In the genomic region with DNA sequence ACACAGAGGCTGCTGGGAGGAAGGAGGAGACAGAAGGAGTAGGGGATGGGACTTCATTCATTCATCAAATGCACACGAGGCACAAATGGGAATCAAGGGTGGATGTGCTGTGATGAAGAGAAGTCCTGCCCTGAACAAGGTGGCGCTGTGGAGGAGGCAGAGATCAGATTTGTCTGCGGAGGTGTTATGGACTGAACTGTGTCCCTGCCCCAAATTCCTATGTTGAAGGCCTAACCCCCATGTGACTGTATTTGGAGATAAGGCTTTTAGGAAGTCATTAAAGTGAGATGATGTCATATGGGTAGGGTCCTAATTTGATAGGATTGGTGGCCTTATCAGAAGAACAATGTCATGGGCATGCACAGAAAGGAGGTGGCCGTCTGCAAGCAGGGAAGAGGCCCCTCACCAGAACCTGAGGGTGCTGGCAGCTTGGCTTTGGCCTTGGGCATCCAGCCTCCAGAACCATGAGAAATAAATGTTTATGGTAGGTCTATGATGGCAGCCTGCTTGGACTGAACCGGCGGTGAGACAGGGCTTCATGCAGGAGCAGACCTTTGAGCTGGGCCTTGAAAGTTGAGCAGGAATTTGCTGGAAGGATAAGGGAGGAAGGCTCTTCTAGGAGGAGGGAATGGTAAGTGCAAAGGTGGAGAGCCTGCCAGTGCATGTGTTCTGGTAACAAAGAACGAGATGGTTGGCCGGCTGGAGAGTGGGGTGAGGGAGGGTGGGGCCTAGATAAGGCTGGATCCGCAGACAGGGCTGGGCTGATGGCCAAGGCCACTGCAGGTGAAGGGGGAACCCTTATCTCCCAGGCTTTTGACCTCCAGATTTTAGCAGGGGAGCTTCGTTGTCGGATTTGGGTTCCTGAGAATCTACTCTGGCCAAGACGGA, we compare ENCODE assay signal across 1 cellular context.
TF ChIP-seq lines count a peak whose summit lies in the region.

No MANE protein-coding gene starts in this region.

TF ChIP-seq in HEK293, 187 proteins besides CTCF, POLR2A, EP300 and RAD21 (continued from another document and continues in another):
- TF ChIP-seq, protein P1, sequence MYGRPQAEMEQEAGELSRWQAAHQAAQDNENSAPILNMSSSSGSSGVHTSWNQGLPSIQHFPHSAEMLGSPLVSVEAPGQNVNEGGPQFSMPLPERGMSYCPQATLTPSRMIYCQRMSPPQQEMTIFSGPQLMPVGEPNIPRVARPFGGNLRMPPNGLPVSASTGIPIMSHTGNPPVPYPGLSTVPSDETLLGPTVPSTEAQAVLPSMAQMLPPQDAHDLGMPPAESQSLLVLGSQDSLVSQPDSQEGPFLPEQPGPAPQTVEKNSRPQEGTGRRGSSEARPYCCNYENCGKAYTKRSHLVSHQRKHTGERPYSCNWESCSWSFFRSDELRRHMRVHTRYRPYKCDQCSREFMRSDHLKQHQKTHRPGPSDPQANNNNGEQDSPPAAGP (tag by site-specific recombination; IDR thresholded peaks at IDR 0.05): peak; percentile 57
- TF ChIP-seq SP7 (tag by site-specific recombination; IDR thresholded peaks at IDR 0.05): peak; percentile 46; the same call in 1 of the 2 replicates
- no peak for TF ChIP-seq ZNF785 (tag by site-specific recombination; IDR thresholded peaks at IDR 0.05)
- TF ChIP-seq ZNF214 (tag by site-specific recombination; IDR thresholded peaks at IDR 0.05; ENCODE audit: borderline replicate concordance): no peak
- no peak for TF ChIP-seq ZNF747 (tag by site-specific recombination; IDR thresholded peaks at IDR 0.05)
- TF ChIP-seq RBAK (tag by site-specific recombination; IDR thresholded peaks at IDR 0.05): 0 out of 2 replicates have a peak, but pooled peaks have one; percentile 43
- no peak for TF ChIP-seq HOXC10 (CRISPR knock-in tag; IDR thresholded peaks at IDR 0.05)
- TF ChIP-seq ZNF394 (tag by site-specific recombination; IDR thresholded peaks at IDR 0.05; ENCODE audit: borderline replicate concordance): no peak; the same call in 1 of the 2 replicates
- TF ChIP-seq KLF10 (tag by site-specific recombination; IDR thresholded peaks at IDR 0.05): no peak
- no peak for TF ChIP-seq ZNF16 (tag by site-specific recombination; IDR thresholded peaks at IDR 0.05; ENCODE audit: low read depth)
- TF ChIP-seq SALL2 (tag by site-specific recombination; IDR thresholded peaks at IDR 0.05; ENCODE audit: borderline replicate concordance): no peak
- TF ChIP-seq ZSCAN4 (tag by site-specific recombination; IDR thresholded peaks at IDR 0.05): no peak
- no peak for TF ChIP-seq ZNF776 (tag by site-specific recombination; IDR thresholded peaks at IDR 0.05; ENCODE audit: borderline replicate concordance)
- peak; percentile 91 for TF ChIP-seq ATF2 (tag by site-specific recombination; IDR thresholded peaks at IDR 0.05; ENCODE audit: low read depth)
- TF ChIP-seq YY2 (tag by site-specific recombination; IDR thresholded peaks at IDR 0.05): no peak
- no peak for TF ChIP-seq ZSCAN5A (tag by site-specific recombination; IDR thresholded peaks at IDR 0.05)
- TF ChIP-seq ZNF518A (tag by site-specific recombination; conservative IDR thresholded peaks at IDR 0.05; ENCODE audit: low read depth): no peak
- no peak for TF ChIP-seq SCRT2 (tag by site-specific recombination; IDR thresholded peaks at IDR 0.05)
- TF ChIP-seq ZNF169 (tag by site-specific recombination; IDR thresholded peaks at IDR 0.05): no peak
- TF ChIP-seq, protein P2, sequence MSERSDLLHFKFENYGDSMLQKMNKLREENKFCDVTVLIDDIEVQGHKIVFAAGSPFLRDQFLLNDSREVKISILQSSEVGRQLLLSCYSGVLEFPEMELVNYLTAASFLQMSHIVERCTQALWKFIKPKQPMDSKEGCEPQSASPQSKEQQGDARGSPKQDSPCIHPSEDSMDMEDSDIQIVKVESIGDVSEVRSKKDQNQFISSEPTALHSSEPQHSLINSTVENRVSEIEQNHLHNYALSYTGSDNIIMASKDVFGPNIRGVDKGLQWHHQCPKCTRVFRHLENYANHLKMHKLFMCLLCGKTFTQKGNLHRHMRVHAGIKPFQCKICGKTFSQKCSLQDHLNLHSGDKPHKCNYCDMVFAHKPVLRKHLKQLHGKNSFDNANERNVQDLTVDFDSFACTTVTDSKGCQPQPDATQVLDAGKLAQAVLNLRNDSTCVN (tag by site-specific recombination; optimal IDR thresholded peaks at IDR 0.05): peak; percentile 10
- no peak for TF ChIP-seq ZNF701 (tag by site-specific recombination; IDR thresholded peaks at IDR 0.05)
- TF ChIP-seq, protein P3, sequence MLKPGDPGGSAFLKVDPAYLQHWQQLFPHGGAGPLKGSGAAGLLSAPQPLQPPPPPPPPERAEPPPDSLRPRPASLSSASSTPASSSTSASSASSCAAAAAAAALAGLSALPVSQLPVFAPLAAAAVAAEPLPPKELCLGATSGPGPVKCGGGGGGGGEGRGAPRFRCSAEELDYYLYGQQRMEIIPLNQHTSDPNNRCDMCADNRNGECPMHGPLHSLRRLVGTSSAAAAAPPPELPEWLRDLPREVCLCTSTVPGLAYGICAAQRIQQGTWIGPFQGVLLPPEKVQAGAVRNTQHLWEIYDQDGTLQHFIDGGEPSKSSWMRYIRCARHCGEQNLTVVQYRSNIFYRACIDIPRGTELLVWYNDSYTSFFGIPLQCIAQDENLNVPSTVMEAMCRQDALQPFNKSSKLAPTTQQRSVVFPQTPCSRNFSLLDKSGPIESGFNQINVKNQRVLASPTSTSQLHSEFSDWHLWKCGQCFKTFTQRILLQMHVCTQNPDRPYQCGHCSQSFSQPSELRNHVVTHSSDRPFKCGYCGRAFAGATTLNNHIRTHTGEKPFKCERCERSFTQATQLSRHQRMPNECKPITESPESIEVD (tag by site-specific recombination; IDR thresholded peaks at IDR 0.05): no peak
- no peak for TF ChIP-seq ZNF677 (tag by site-specific recombination; IDR thresholded peaks at IDR 0.05)
- no peak for TF ChIP-seq ZNF311 (tag by site-specific recombination; IDR thresholded peaks at IDR 0.05; ENCODE audit: borderline replicate concordance)
- TF ChIP-seq ZNF292 (tag by site-specific recombination; IDR thresholded peaks at IDR 0.05; ENCODE audit: borderline replicate concordance, low read depth): no peak
- TF ChIP-seq ZSCAN18 (tag by site-specific recombination; IDR thresholded peaks at IDR 0.05): no peak
- no peak for TF ChIP-seq ZNF114 (tag by site-specific recombination; IDR thresholded peaks at IDR 0.05)
- no peak for TF ChIP-seq AEBP2 (tag by site-specific recombination; IDR thresholded peaks at IDR 0.05; ENCODE audit: borderline replicate concordance)
- no peak for TF ChIP-seq ZFP3 (tag by site-specific recombination; IDR thresholded peaks at IDR 0.05; ENCODE audit: low read depth)
- TF ChIP-seq PBX3 (CRISPR knock-in tag; IDR thresholded peaks at IDR 0.05): no peak
- 0 out of 2 replicates have a peak, but pooled peaks have one; percentile 32 for TF ChIP-seq SP3 (tag by site-specific recombination; IDR thresholded peaks at IDR 0.05)
- no peak for TF ChIP-seq REPIN1 (tag by site-specific recombination; IDR thresholded peaks at IDR 0.05; ENCODE audit: low read depth)
- TF ChIP-seq, protein P4, sequence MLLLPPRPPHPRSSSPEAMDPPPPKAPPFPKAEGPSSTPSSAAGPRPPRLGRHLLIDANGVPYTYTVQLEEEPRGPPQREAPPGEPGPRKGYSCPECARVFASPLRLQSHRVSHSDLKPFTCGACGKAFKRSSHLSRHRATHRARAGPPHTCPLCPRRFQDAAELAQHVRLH (tag by site-specific recombination; IDR thresholded peaks at IDR 0.05): no peak
- 0 out of 2 replicates have a peak, but pooled peaks have one; percentile 21 for TF ChIP-seq ZNF248 (tag by site-specific recombination; IDR thresholded peaks at IDR 0.05)
